9 cellular contexts compared by ENCODE assay signal in genomic region chr11:1749787-1750351, GRCh38. TPM values are rescaled to one million over a fixed set of nuclear protein-coding genes. Genes with fewer than 3 reads are reported as not detected.
DNase-seq lines count a peak whose midpoint lies in the region; ATAC-seq, FAIRE-seq and TF ChIP-seq lines count a peak whose summit lies in the region.
"Had no signal": no experiment of that assay in that cellular context is flagged by ENCODE, and none has a peak within 500 bp of the region (broad histone marks: within the 10 kb centered on the region; RNA-seq: fewer than 3 reads in every experiment).

No MANE protein-coding gene starts in this region.

- peaks cover 22% of the 10 kb centered on the region for H3K36me3 ChIP-seq in thoracic aorta
- H3K36me3 ChIP-seq: SJCRH30 had no signal

- no peaks in the 10 kb centered on the region for H3K27me3 ChIP-seq in thoracic aorta (replicated peaks; ENCODE audit: insufficient read depth)
- H3K27me3 ChIP-seq: SJCRH30 had no signal

- H3K27ac Mint-ChIP-seq in immature natural killer cell, result peak overlapping the region in 3 of 6 donors; percentile 35 to 66 (median 57)

- no peaks in the 10 kb centered on the region for H3K9me3 ChIP-seq in thoracic aorta
- H3K9me3 ChIP-seq: SJCRH30 had no signal

- peak overlapping the region; percentile 55 to 74 (median 62) for H3K4me3 Mint-ChIP-seq in immature natural killer cell

- peaks cover 43 to 58% of the 10 kb centered on the region in 2 donors for H3K4me1 Mint-ChIP-seq in immature natural killer cell

- TF ChIP-seq POLR2A in GM12892 (IDR thresholded peaks at IDR 0.05; ENCODE audit: low read depth, low read length), result no peak

- peaks cover 0 to 7% (median 3%) of the 10 kb centered on the region in 3 donors for H3K36me3 Mint-ChIP-seq in immature natural killer cell

- no peaks in the 10 kb centered on the region for H3K9me3 Mint-ChIP-seq in immature natural killer cell

- FAIRE-seq in GM12892 (lab: Jason Lieb, UNC), result no peak

- TF ChIP-seq CTCF in thoracic aorta (IDR thresholded peaks at IDR 0.05), result no peak

- H3K4me3 ChIP-seq in thoracic aorta, result peak overlapping the region; percentile 88
- H3K4me3 ChIP-seq: SJCRH30 had no signal

- ATAC-seq in thoracic aorta (ENCODE audit: insufficient number of reproducible peaks, low FRiP score, low read depth), result peak; percentile 76

- H3K27ac ChIP-seq in thoracic aorta, result peak overlapping the region; percentile 92 to 98

- H3K27me3 Mint-ChIP-seq in immature natural killer cell (ENCODE audit: low read depth in 3 of 3), result peaks cover 3 to 21% (median 10%) of the 10 kb centered on the region in 3 donors

- H3K4me1 ChIP-seq in thoracic aorta (ENCODE audit: control insufficient read depth in 1 of 2, low read depth in 2 of 2), result peaks cover 32 to 65% of the 10 kb centered on the region in 2 donors

- peak; percentile 12 for DNase-seq in activated CD8-positive, alpha-beta memory T cell treated with anti-CD3 and anti-CD28 coated beads, Interleukin-2, amount 50 U/mL, for 4 hours
- DNase-seq in activated CD8-positive, alpha-beta memory T cell treated with anti-CD3 and anti-CD28 coated beads, Interleukin-2, amount 50 U/mL, for 48 hours, result no peak
- DNase-seq in amniotic epithelial cell (ENCODE audit: low read depth) (peak; percentile 67), immature natural killer cell (no peak), thoracic aorta (ENCODE audit: low spot score) (peak; percentile 52), GM12892 (ENCODE audit: insufficient read length) (no peak), NCI-H2107 (lab: John Stamatoyannopoulos, UW) (no peak), UCSD-AML1 (lab: John Stamatoyannopoulos, UW; ENCODE audit: unreplicated experiment) (no peak)

RNA-seq across cellular contexts. Expression of gene IFITM10, which starts 0.5 kb away (rescaled TPM):
- under 1 TPM; 0.09 to 0.93 (median 0.39) TPM for polyA plus RNA-seq in immature natural killer cell
- 10 to 100 TPM; 27.2 to 28.6 TPM for total RNA-seq in thoracic aorta
- 0.38 TPM for polyA plus RNA-seq in GM12892 (2012; ENCODE audit: missing spikeins)

RNA-seq across cellular contexts. Expression of gene CTSD, which starts 13.9 kb away (rescaled TPM):
- 100 to 1,000 TPM; 471 to 795 (median 488) TPM for polyA plus RNA-seq in immature natural killer cell
- 1,000 to 10,000 TPM in 1 of 2 donors, 100 to 1,000 TPM in 1; 427 to 1,049 TPM for total RNA-seq in thoracic aorta
- 16.4 TPM for polyA plus RNA-seq in GM12892 (2012; ENCODE audit: missing spikeins)

RNA-seq across cellular contexts. Expression of gene KRTAP5-6, which starts 52.9 kb away (rescaled TPM):
- not detected for polyA plus RNA-seq in immature natural killer cell
- total RNA-seq in thoracic aorta, result not detected
- polyA plus RNA-seq in GM12892 (2012; ENCODE audit: missing spikeins), result not detected
- total RNA-seq: SJCRH30 had no signal

Comparison
In these comparisons a context has a peak if more than half of its experiments do, and no peak if none do; other contexts are left out.
1. DNase-seq: peak in activated CD8-positive, alpha-beta memory T cell treated with anti-CD3 and anti-CD28 coated beads, Interleukin-2, amount 50 U/mL, for 4 hours (single experiment), amniotic epithelial cell (single experiment) and thoracic aorta (single experiment); none in activated CD8-positive, alpha-beta memory T cell treated with anti-CD3 and anti-CD28 coated beads, Interleukin-2, amount 50 U/mL, for 48 hours (single experiment), immature natural killer cell (0 of 3), GM12892 (single experiment), NCI-H2107 (single experiment) and UCSD-AML1 (single experiment).